ENCODE assay signal across 8 cellular contexts in the genomic region with DNA sequence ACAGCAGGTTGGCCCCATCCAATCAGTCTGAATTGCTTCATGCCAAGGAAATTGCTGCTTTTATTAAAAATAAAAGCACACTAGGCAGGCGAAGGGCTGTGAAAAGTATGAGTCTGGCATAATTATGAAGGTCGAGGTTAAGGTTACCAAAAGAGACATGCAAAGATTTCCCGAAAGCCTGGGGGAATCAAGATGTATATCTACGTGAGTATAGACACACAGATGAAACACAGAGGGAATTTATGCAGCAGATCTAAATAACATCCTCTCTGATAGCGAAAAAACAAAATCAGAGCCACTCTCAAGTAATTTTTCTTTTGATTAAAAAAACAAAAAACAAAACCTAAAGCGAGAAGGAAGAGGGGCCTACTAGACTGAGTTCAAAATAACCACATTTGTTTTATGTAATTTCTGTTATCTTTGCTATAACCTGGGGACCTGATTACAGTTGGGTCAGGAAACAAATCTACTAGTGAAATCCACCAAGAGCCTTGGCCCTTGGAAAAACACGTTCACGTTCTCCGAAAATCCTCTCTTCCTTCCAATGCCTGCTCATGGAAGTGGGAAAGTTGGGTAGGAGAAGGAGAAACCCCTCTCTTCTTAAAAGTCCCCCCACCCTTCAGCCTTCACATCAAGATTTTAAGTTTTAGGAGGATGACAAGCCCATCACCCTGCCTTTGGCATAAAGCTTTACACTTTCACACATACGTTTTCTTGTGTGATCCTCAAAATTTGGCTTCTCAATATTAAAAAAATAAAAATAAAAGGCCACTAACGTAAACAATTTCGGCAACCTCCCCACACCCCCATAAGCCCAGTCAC. TPM values are rescaled to one million over a fixed set of nuclear protein-coding genes. Genes with fewer than 3 reads are reported as not detected.
DNase-seq lines count a peak whose midpoint lies in the region; ATAC-seq and TF ChIP-seq lines count a peak whose summit lies in the region.

No MANE protein-coding gene starts in this region.

- peaks cover 66% of the 10 kb centered on the region for H3K4me1 Mint-ChIP-seq in activated CD4-positive, alpha-beta T cell treated with anti-CD3 and anti-CD28 coated beads, Interleukin-2, amount 10 ng/mL, durations not matched to agents 7 days and 5 days

- H3K4me3 ChIP-seq in astrocyte of the spinal cord (ENCODE audit: low read depth, low read length) (peak overlapping the region; percentile 92), lower leg skin (ENCODE audit: low read depth, poor library complexity, severe bottlenecking) (peak overlapping the region; percentile 81), thoracic aorta (peak overlapping the region; percentile 95)

- H3K27ac Mint-ChIP-seq in activated CD4-positive, alpha-beta T cell treated with anti-CD3 and anti-CD28 coated beads, Interleukin-2, amount 10 ng/mL, durations not matched to agents 7 days and 5 days, result peak overlapping the region; percentile 93

- WGBS in lower leg skin, 2 donors, result 13 to 15% methylated on average over 12 of the region's 12 CpGs

- no peak for DNase-seq in activated CD4-positive, alpha-beta T cell treated with anti-CD3 and anti-CD28 coated beads, Interleukin-2, amount 10 ng/mL, durations not matched to agents 7 days and 5 days
- no peak for DNase-seq in activated CD4-positive, alpha-beta T cell treated with anti-CD3 and anti-CD28 coated beads for 4 hours
- DNase-seq in astrocyte of the spinal cord (ENCODE audit: low read depth, low spot score) (peak; percentile 8), lower leg skin (ENCODE audit: low spot score in 2 of 2) (no peak), thoracic aorta (ENCODE audit: low spot score) (no peak), NCI-H2081 treated with DMSO at 0.1 percent for 48 hours (lab: John Stamatoyannopoulos, UW) (no peak)

- peaks cover 4% of the 10 kb centered on the region for H3K9me3 Mint-ChIP-seq in activated CD4-positive, alpha-beta T cell treated with anti-CD3 and anti-CD28 coated beads, Interleukin-2, amount 10 ng/mL, durations not matched to agents 7 days and 5 days

- H3K27me3 Mint-ChIP-seq in activated CD4-positive, alpha-beta T cell treated with anti-CD3 and anti-CD28 coated beads, Interleukin-2, amount 10 ng/mL, durations not matched to agents 7 days and 5 days, result no peaks in the 10 kb centered on the region

- peak overlapping the region; percentile 5 to 7 for H3K27ac ChIP-seq in thoracic aorta

- POLR2A ChIA-PET in activated CD4-positive, alpha-beta T cell treated with anti-CD3 and anti-CD28 coated beads, Interleukin-2, amount 10 ng/mL, durations not matched to agents 7 days and 5 days (lab: Charles Lee), result no interaction called here

- TF ChIP-seq CTCF in astrocyte of the spinal cord (IDR thresholded peaks at IDR 0.05; ENCODE audit: low read depth, low read length), result no peak
- TF ChIP-seq CTCF in lower leg skin (IDR thresholded peaks at IDR 0.05), result no peak
- TF ChIP-seq CTCF in thoracic aorta (IDR thresholded peaks at IDR 0.05), result no peak

- intact Hi-C loops in lower leg skin (cut with DNase I; ENCODE audit: low total_unique reads), result no loop called here

- CTCF ChIA-PET in activated CD4-positive, alpha-beta T cell treated with anti-CD3 and anti-CD28 coated beads, Interleukin-2, amount 10 ng/mL, durations not matched to agents 7 days and 5 days (lab: Charles Lee), result interaction anchor here (1.0 kb wide), 1 partner anchor 45 kb away, joined by 3 read pairs; no protein-coding TSS in a partner anchor

- no peak for TF ChIP-seq POLR2A in lower leg skin (IDR thresholded peaks at IDR 0.05)

- H3K4me3 Mint-ChIP-seq in activated CD4-positive, alpha-beta T cell treated with anti-CD3 and anti-CD28 coated beads, Interleukin-2, amount 10 ng/mL, durations not matched to agents 7 days and 5 days, result peak overlapping the region; percentile 84

- in situ Hi-C loops in astrocyte of the spinal cord (cut with HindIII; ENCODE audit: low sequenced_read_pairs), result no loop called here

- no peaks in the 10 kb centered on the region for H3K36me3 ChIP-seq in thoracic aorta

- H3K9me3 ChIP-seq in thoracic aorta, result no peaks in the 10 kb centered on the region

- H3K4me1 ChIP-seq in thoracic aorta (ENCODE audit: control insufficient read depth in 1 of 2, low read depth in 2 of 2), result peaks cover 36 to 70% of the 10 kb centered on the region in 2 donors

- H3K27me3 ChIP-seq in thoracic aorta (replicated peaks; ENCODE audit: insufficient read depth), result no peaks in the 10 kb centered on the region

- ATAC-seq in thoracic aorta (ENCODE audit: insufficient number of reproducible peaks, low FRiP score, low read depth) (no peak), HG03196 (IDR thresholded peaks at IDR 0.05; ENCODE audit: unreplicated experiment) (no peak), GM19395 (IDR thresholded peaks at IDR 0.05; ENCODE audit: unreplicated experiment) (no peak)

- peaks cover 58% of the 10 kb centered on the region for H3K36me3 Mint-ChIP-seq in activated CD4-positive, alpha-beta T cell treated with anti-CD3 and anti-CD28 coated beads, Interleukin-2, amount 10 ng/mL, durations not matched to agents 7 days and 5 days (ENCODE audit: low read depth)

RNA-seq across cellular contexts. Expression of gene AAK1, which starts 1.4 kb away (rescaled TPM):
- total RNA-seq in activated CD4-positive, alpha-beta T cell treated with anti-CD3 and anti-CD28 coated beads, Interleukin-2, amount 10 ng/mL, durations not matched to agents 7 days and 5 days, result 100 to 1,000 TPM; 119 to 121 TPM
- 10 to 100 TPM; 15.5 to 28.1 (median 24.4) TPM for total RNA-seq in lower leg skin
- 10 to 100 TPM; 55.2 to 77.9 TPM for total RNA-seq in thoracic aorta
